ENCODE assay signal across 11 cellular contexts in the genomic region with DNA sequence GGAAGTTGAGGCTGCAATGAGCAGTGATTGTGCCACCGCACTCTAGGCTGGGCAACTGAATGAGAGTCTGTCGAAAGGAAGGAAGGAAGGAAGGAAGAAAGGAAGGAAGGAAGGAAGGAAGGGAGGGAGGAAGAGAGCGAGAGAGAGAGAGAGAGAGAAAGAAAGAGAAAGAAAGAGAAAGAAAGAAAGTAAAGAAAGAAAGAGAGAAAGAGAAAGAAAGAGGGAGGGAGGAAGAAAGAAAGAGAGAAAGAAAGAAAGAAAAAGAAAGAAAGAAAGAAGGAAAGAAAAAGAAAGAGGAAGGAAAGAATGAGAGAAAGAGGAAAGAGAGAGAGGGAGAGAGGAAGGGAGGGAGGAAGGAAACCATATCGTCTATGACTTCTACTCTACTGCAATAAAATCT.
"Had no signal": no experiment of that assay in that cellular context is flagged by ENCODE, and none has a peak within 500 bp of the region (broad histone marks: within the 10 kb centered on the region; RNA-seq: fewer than 3 reads in every experiment).

No MANE protein-coding gene starts in this region.

- H3K4me1 ChIP-seq: HAP-1 had no signal

- FAIRE-seq: H1, H54 had no signal

- H3K4me1 Mint-ChIP-seq: GM23338, H9 had no signal

- H3K9ac ChIP-seq: GM23248 had no signal

- H3K27ac Mint-ChIP-seq: GM23338, H9, HFFc6 had no signal

- H2AFZ ChIP-seq: GM23248, GM23338 had no signal

- ATAC-seq: GM23338, HCT116 had no signal

- H3K9me3 Mint-ChIP-seq: GM23338 had no signal

- DNase-seq: GM23248, GOT3, H7, H9, HCEC 1CT, HFFc6 had no signal

- H3K27ac ChIP-seq: GM23248 had no signal

- H3K4me3 ChIP-seq: GM23248, GM23338, HAP-1 had no signal

- H3K9me3 ChIP-seq: HAP-1 had no signal

- H3K36me3 ChIP-seq: HAP-1 had no signal

- H3K4me3 Mint-ChIP-seq: GM23338, H9, HFFc6 had no signal

- H3K4me2 ChIP-seq: GM23338 had no signal
